18 cellular contexts compared by ENCODE assay signal in the genomic region with DNA sequence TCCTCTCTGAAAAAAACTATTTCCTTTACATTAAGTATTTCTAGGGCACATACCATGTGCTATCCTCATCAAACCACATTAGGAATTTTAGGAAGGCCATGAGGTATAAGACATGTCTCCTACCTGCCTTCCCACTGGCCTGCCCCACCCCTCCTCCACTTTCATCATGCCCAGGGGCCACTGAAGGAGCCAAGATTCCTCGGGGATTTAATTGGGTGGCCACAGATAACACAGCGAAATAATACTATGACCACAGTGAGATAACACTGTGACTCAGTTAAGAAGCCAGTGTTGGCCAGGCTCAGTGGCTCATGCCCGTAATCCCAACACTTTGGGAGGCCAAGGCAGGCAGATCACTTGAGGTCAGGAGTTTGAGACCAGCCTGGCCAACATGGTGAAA.
"Had no signal": no experiment of that assay in that cellular context is flagged by ENCODE, and none has a peak within 500 bp of the region (broad histone marks: within the 10 kb centered on the region; RNA-seq: fewer than 3 reads in every experiment).

No MANE protein-coding gene starts in this region.

- H3K9me3 Mint-ChIP-seq: activated naive CD8-positive, alpha-beta T cell treated with anti-CD3 and anti-CD28 coated beads, Interleukin-2, amount 50 U/mL, for 24 hours; activated T-helper 1 cell treated with anti-CD3 and anti-CD28 coated beads, Interleukin-12 subunit alpha, Interleukin-12 subunit beta, Interleukin-2, Interleukin-4 antibody, amounts not matched to agents 30 ng/mL and 10 ng/mL and 1 ng/mL, durations not matched to agents 14 hours and 24 hours and 36 hours; natural killer cell; T-helper 1 cell treated with Interleukin-12 subunit alpha and Interleukin-12 subunit beta and Interleukin-4 antibody, amounts not matched to agents 30 μg/mL and 1 μg/mL, for 36 hours had no signal

- H3K4me3 ChIP-seq: colonic mucosa, lung, mucosa of descending colon, prostate gland, suprapubic skin had no signal

- H3K4me1 ChIP-seq: colonic mucosa, prostate gland had no signal

- DNase-seq: activated naive CD4-positive, alpha-beta T cell treated with Interleukin-2 at 50 U/mL for 16 hours; caudate nucleus; colonic mucosa; effector memory CD4-positive, alpha-beta T cell; erythroblast; left colon; mucosa of descending colon; natural killer cell; nucleus accumbens; stimulated activated CD4-positive, alpha-beta T cell treated with anti-CD3 and anti-CD28 coated beads, Interleukin-2, amount 100 ng/mL, for 24 hours; stimulated activated naive CD8-positive, alpha-beta T cell treated with anti-CD3 and anti-CD28 coated beads, Interleukin-15, Interleukin-2, amounts not matched to agents 100 U/mL and 50 U/mL, for 24 hours had no signal

- H3K36me3 Mint-ChIP-seq: natural killer cell had no signal

- H3K27me3 Mint-ChIP-seq: activated naive CD8-positive, alpha-beta T cell treated with anti-CD3 and anti-CD28 coated beads, Interleukin-2, amount 50 U/mL, for 24 hours had no signal

- H3K9me3 ChIP-seq: colonic mucosa, mucosa of descending colon, prostate gland, suprapubic skin had no signal

- H3K27me3 ChIP-seq: colonic mucosa, suprapubic skin had no signal

- H3K36me3 ChIP-seq: colonic mucosa, prostate gland, suprapubic skin had no signal

- H3K27ac Mint-ChIP-seq: activated naive CD8-positive, alpha-beta T cell treated with anti-CD3 and anti-CD28 coated beads, Interleukin-2, amount 50 U/mL, for 24 hours; activated T-helper 1 cell treated with anti-CD3 and anti-CD28 coated beads, Interleukin-12 subunit alpha, Interleukin-12 subunit beta, Interleukin-2, Interleukin-4 antibody, amounts not matched to agents 30 ng/mL and 10 ng/mL and 1 ng/mL, durations not matched to agents 14 hours and 24 hours and 36 hours; natural killer cell; T-helper 1 cell treated with Interleukin-12 subunit alpha and Interleukin-12 subunit beta and Interleukin-4 antibody, amounts not matched to agents 30 μg/mL and 1 μg/mL, for 36 hours had no signal

- ATAC-seq: activated naive CD8-positive, alpha-beta T cell treated with anti-CD3 and anti-CD28 coated beads, Interleukin-2, amount 50 U/mL, for 24 hours; left colon; mucosa of descending colon; natural killer cell; sciatic nerve; stimulated activated naive CD8-positive, alpha-beta T cell treated with anti-CD3 and anti-CD28 coated beads, Interleukin-15, Interleukin-2, amounts not matched to agents 100 U/mL and 50 U/mL, for 24 hours had no signal

- H3K4me3 Mint-ChIP-seq: activated naive CD8-positive, alpha-beta T cell treated with anti-CD3 and anti-CD28 coated beads, Interleukin-2, amount 50 U/mL, for 24 hours; activated T-helper 1 cell treated with anti-CD3 and anti-CD28 coated beads, Interleukin-12 subunit alpha, Interleukin-12 subunit beta, Interleukin-2, Interleukin-4 antibody, amounts not matched to agents 30 ng/mL and 10 ng/mL and 1 ng/mL, durations not matched to agents 14 hours and 24 hours and 36 hours; natural killer cell; T-helper 1 cell treated with Interleukin-12 subunit alpha and Interleukin-12 subunit beta and Interleukin-4 antibody, amounts not matched to agents 30 μg/mL and 1 μg/mL, for 36 hours had no signal
